18 cellular contexts compared by ENCODE assay signal in the genomic region with DNA sequence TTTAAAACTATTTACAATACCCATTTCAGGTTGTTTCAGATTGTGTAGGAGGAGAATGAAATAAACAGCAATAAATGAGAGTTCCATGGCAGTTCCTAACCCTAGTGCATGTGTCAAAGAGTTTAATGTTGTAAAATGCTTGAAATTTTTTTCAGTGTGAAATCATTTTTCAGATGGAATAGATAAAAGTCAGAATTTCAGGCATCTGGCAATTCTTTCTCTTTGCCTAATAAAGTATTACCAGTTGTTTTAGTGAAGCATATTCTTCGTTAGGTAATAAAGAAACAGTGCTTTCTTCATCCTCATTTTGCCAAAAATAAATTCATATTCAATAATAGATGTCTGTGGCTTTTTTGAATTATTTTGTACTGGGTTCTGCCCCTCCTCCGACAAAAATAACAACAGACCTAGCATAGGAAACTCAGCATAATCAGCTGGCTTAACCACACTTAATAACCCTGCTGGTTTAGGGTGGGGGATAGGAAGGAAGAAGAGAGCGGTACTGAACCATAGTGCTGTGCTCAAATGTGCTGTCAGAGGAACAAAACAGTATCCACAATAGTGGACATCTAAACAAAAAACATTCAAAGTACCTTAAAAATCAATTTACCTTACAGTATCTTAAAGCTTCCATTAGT.
"Had no signal": no experiment of that assay in that cellular context is flagged by ENCODE, and none has a peak within 500 bp of the region (broad histone marks: within the 10 kb centered on the region; RNA-seq: fewer than 3 reads in every experiment).

No MANE protein-coding gene starts in this region.

- H3K4me3 Mint-ChIP-seq: activated T-helper 17 cell treated with anti-CD3 and anti-CD28 coated beads, Interleukin-2, amount 50 U/mL, for 72 hours; central memory CD8-positive, alpha-beta T cell; naive B cell; neural progenitor cell had no signal

- H3K27me3 Mint-ChIP-seq: activated T-helper 17 cell treated with anti-CD3 and anti-CD28 coated beads, Interleukin-2, amount 50 U/mL, for 72 hours; central memory CD8-positive, alpha-beta T cell; naive B cell; progenitor cell of endocrine pancreas had no signal

- H3K4me2 ChIP-seq: neural progenitor cell had no signal

- ATAC-seq: activated T-helper 17 cell treated with anti-CD3 and anti-CD28 coated beads, Interleukin-2, amount 50 U/mL, for 72 hours; esophagus mucosa; gastroesophageal sphincter; left ventricle myocardium superior had no signal

- H3K9ac ChIP-seq: neural progenitor cell had no signal

- H3K27ac ChIP-seq: gastroesophageal sphincter, heart left ventricle, neural progenitor cell, skin epidermis, testis had no signal

- H2AFZ ChIP-seq: neural progenitor cell had no signal

- H3K27me3 ChIP-seq: gastroesophageal sphincter, heart left ventricle, neural progenitor cell, testis had no signal

- H3K4me1 ChIP-seq: neural progenitor cell had no signal

- H3K27ac Mint-ChIP-seq: activated T-helper 17 cell treated with anti-CD3 and anti-CD28 coated beads, Interleukin-2, amount 50 U/mL, for 72 hours; neural progenitor cell; progenitor cell of endocrine pancreas had no signal

- H3K9me3 ChIP-seq: gastroesophageal sphincter, heart left ventricle, testis had no signal

- DNase-seq: activated CD4-positive, alpha-beta T cell treated with anti-CD3 and anti-CD28 coated beads for 1 hour; activated CD4-positive, alpha-beta T cell treated with anti-CD3 and anti-CD28 coated beads, Interleukin-2, amount 50 U/mL, for 4 hours; activated naive CD4-positive, alpha-beta T cell; effector CD4-positive, alpha-beta T cell; heart left ventricle; kidney glomerular epithelial cell; left ventricle myocardium superior; naive B cell; stimulated activated CD4-positive, alpha-beta T cell treated with anti-CD3 and anti-CD28 coated beads, Interleukin-15, amount 100 ng/mL, for 24 hours; stimulated activated CD4-positive, alpha-beta T cell treated with anti-CD3 and anti-CD28 coated beads, Interleukin-2, amount 100 ng/mL, for 48 hours; testis had no signal

- H3K36me3 ChIP-seq: neural progenitor cell had no signal

- H3K9me3 Mint-ChIP-seq: activated T-helper 17 cell treated with anti-CD3 and anti-CD28 coated beads, Interleukin-2, amount 50 U/mL, for 72 hours; central memory CD8-positive, alpha-beta T cell; naive B cell; neural progenitor cell had no signal

- H3K4me3 ChIP-seq: gastroesophageal sphincter, heart left ventricle, neural progenitor cell, skin epidermis, testis had no signal
